In genomic region chr9:125997510-125997823, GRCh38 we compare ENCODE assay signal across 17 cellular contexts.
DNase-seq lines count a peak whose midpoint lies in the region; ATAC-seq and TF ChIP-seq lines count a peak whose summit lies in the region.
"Had no signal": no experiment of that assay in that cellular context is flagged by ENCODE, and none has a peak within 500 bp of the region (broad histone marks: within the 10 kb centered on the region; RNA-seq: fewer than 3 reads in every experiment).

No MANE protein-coding gene starts in this region.

- TF ChIP-seq EP300 in ovary (IDR thresholded peaks at IDR 0.05): no peak

- H3K4me1 Mint-ChIP-seq in CD14-positive monocyte: peaks cover 5% of the 10 kb centered on the region
- H3K4me1 Mint-ChIP-seq: activated naive CD4-positive, alpha-beta T cell treated with anti-CD3 and anti-CD28 coated beads, Interleukin-2, amount 50 U/mL, for 24 hours; mesothelial cell of epicardium had no signal

- ATAC-seq in left lung: peak; percentile 87
- ATAC-seq: GM23338, PC-3 had no signal

- 79 to 85% (median 85%) methylated on average over 10 of the region's 10 CpGs for WGBS in ovary, 3 donors

- intact Hi-C loops in CD14-positive monocyte (cut with micrococcal nuclease): no loop called here
- intact Hi-C loops in left lung (cut with DNase I): no loop called here
- intact Hi-C loops in ovary (cut with DNase I): no loop called here

- peak; percentile 20 for DNase-seq in CD14-positive monocyte (ENCODE audit: low spot score)
- peak; percentile 53 for DNase-seq in DMS53 treated with DMSO at 0.1 percent for 48 hours (lab: John Stamatoyannopoulos, UW; ENCODE audit: unreplicated experiment)
- DNase-seq in NCI-H2171 (lab: John Stamatoyannopoulos, UW): peak; percentile 75
- DNase-seq in left lung: peak; percentile 50 to 78
- DNase-seq in ovary: no peak
- no peak for DNase-seq in MG63
- no peak for DNase-seq in G401 (ENCODE audit: low spot score)
- no peak for DNase-seq in NCI-H2227 treated with DMSO at 0.1 percent for 48 hours (lab: John Stamatoyannopoulos, UW)
- DNase-seq: activated CD4-positive, alpha-beta T cell treated with anti-CD3 and anti-CD28 coated beads, Interleukin-2, amount 50 U/mL, for 48 hours; effector CD4-positive, alpha-beta T cell; PC-3; stimulated activated CD4-positive, alpha-beta T cell treated with anti-CD3 and anti-CD28 coated beads, Interleukin-4, amount 100 ng/mL, for 4 hours had no signal

- no peaks in the 10 kb centered on the region for H3K27me3 ChIP-seq in left lung
- H3K27me3 ChIP-seq in ovary: no peaks in the 10 kb centered on the region
- H3K27me3 ChIP-seq in MG63: no peaks in the 10 kb centered on the region

- H3K27ac ChIP-seq in left lung: no peak overlapping the region
- H3K27ac ChIP-seq in ovary: no peak overlapping the region

- H3K9me3 ChIP-seq in left lung (no peaks in the 10 kb centered on the region), ovary (no peaks in the 10 kb centered on the region), MG63 (no peaks in the 10 kb centered on the region)

- in situ Hi-C loops in G401 (cut with HindIII; ENCODE audit: low sequenced_read_pairs): no loop called here

- no peak for TF ChIP-seq CTCF in CD14-positive monocyte (IDR thresholded peaks at IDR 0.05)
- TF ChIP-seq CTCF in left lung (IDR thresholded peaks at IDR 0.05): no peak
- no peak for TF ChIP-seq CTCF in ovary (IDR thresholded peaks at IDR 0.05)

- TF ChIP-seq POLR2A in ovary (IDR thresholded peaks at IDR 0.05): no peak

- H3K36me3 ChIP-seq in left lung: no peaks in the 10 kb centered on the region
- no peaks in the 10 kb centered on the region for H3K36me3 ChIP-seq in ovary
- H3K36me3 ChIP-seq in MG63: no peaks in the 10 kb centered on the region

- H3K4me3 ChIP-seq in left lung (no peak overlapping the region), ovary (no peak overlapping the region), MG63 (no peak overlapping the region)
- H3K4me3 ChIP-seq: GM23338 had no signal

- H3K4me1 ChIP-seq in left lung (no peaks in the 10 kb centered on the region), ovary (ENCODE audit: insufficient read depth) (no peaks in the 10 kb centered on the region)

- no peak overlapping the region for H3K4me3 Mint-ChIP-seq in CD14-positive monocyte
- H3K4me3 Mint-ChIP-seq: activated naive CD4-positive, alpha-beta T cell treated with anti-CD3 and anti-CD28 coated beads, Interleukin-2, amount 50 U/mL, for 24 hours; CD4-positive, alpha-beta T cell; GM23338; mesothelial cell of epicardium; neural crest cell had no signal

- H3K36me3 Mint-ChIP-seq in CD14-positive monocyte: no peaks in the 10 kb centered on the region
- H3K36me3 Mint-ChIP-seq: activated naive CD4-positive, alpha-beta T cell treated with anti-CD3 and anti-CD28 coated beads, Interleukin-2, amount 50 U/mL, for 24 hours; mesothelial cell of epicardium had no signal

- H3K27me3 Mint-ChIP-seq in CD14-positive monocyte (ENCODE audit: low read depth in 3 of 3): peaks cover 2 to 8% (median 6%) of the 10 kb centered on the region in 3 donors

- peaks cover 0 to 2% (median 0%) of the 10 kb centered on the region in 7 donors for H3K9me3 Mint-ChIP-seq in CD14-positive monocyte
- H3K9me3 Mint-ChIP-seq: activated naive CD4-positive, alpha-beta T cell treated with anti-CD3 and anti-CD28 coated beads, Interleukin-2, amount 50 U/mL, for 24 hours; CD4-positive, alpha-beta T cell; GM23338; mesothelial cell of epicardium; neural crest cell had no signal

- H3K27ac Mint-ChIP-seq in CD14-positive monocyte: no peak overlapping the region
- H3K27ac Mint-ChIP-seq: CD4-positive, alpha-beta T cell; GM23338; mesothelial cell of epicardium had no signal

Comparison
In these comparisons a context has a peak if more than half of its experiments do, and no peak if none do; other contexts are left out.
1. DNase-seq: peak in CD14-positive monocyte (single experiment), DMS53 treated with DMSO at 0.1 percent for 48 hours (single experiment), NCI-H2171 (single experiment) and left lung (2 of 2); none in ovary (0 of 5), MG63 (single experiment), G401 (single experiment) and NCI-H2227 treated with DMSO at 0.1 percent for 48 hours (single experiment).